ENCODE assay signal across 20 cellular contexts in the genomic region with DNA sequence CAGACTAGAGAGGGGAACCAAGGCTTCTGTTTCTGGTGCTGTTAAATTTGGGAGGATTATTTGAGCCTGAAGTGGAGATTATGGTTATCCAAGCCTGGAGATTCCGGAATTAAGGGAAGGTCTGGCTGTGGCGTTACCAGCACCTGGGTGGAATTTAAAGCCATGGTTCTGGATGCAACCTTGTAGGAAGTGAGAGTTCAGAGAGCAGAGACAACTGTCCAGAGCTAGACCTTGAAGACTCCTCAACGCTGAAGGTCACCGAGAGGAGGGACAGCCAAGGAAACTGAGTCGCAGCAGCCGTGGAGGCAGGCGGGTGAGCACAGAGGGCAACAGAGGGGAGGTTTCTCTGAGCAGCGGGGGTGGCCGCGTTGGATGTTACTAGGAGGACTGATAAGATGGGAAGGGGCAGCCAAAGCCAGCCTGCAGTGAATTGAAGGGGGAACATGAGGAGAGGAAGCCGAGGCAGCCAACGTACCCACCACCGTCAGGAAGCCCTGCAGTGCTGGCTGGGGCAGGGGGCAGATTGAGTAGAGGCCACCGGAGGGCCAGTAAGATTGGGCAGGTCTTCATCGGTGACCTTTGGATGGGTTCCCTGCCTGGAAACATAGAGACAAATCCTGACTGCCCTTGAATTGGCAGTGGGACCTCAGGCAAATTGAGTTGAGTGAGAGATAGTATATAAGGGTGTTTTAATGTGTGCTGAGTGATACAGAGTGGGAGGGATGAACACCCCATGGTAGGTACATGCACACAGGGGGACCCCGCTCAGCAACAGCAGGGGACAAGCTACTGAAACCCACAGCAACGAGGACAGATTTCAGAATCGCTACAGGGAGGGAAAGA.
DNase-seq lines count a peak whose midpoint lies in the region; ATAC-seq, FAIRE-seq and TF ChIP-seq lines count a peak whose summit lies in the region.
"Had no signal": no experiment of that assay in that cellular context is flagged by ENCODE, and none has a peak within 500 bp of the region (broad histone marks: within the 10 kb centered on the region; RNA-seq: fewer than 3 reads in every experiment).

No MANE protein-coding gene starts in this region.

- H3K36me3 Mint-ChIP-seq in stimulated activated naive B cell treated with anti-CD40 and anti-IgM and Interleukin-4, amounts not matched to agents 10 μg/mL and 1 μg/mL and 100 μg/mL, for 72 hours: no peaks in the 10 kb centered on the region
- no peaks in the 10 kb centered on the region for H3K36me3 Mint-ChIP-seq in immature natural killer cell
- H3K36me3 Mint-ChIP-seq: activated naive CD8-positive, alpha-beta T cell treated with anti-CD3 and anti-CD28 coated beads, Interleukin-2, amount 10 ng/mL, durations not matched to agents 7 days and 5 days had no signal

- DNase-seq in GM12891 (ENCODE audit: insufficient read length, low spot score) (no peak), MM.1S (no peak), colonic mucosa (no peak), UCSD-AML1 (lab: John Stamatoyannopoulos, UW; ENCODE audit: unreplicated experiment) (no peak), immature natural killer cell (no peak), GM10266 (ENCODE audit: extremely low spot score) (no peak)
- DNase-seq in stimulated activated naive B cell treated with anti-CD40 and anti-IgM and Interleukin-4, amounts not matched to agents 10 μg/mL and 1 μg/mL and 100 μg/mL, for 72 hours: no peak
- DNase-seq: activated naive CD8-positive, alpha-beta T cell treated with anti-CD3 and anti-CD28 coated beads, Interleukin-2, amount 10 ng/mL, durations not matched to agents 7 days and 5 days; brain microvascular endothelial cell; HFFc6; hypothalamus; NCI-H146; NCI-H2227 treated with DMSO at 0.1 percent for 48 hours; occipital lobe; retina; stimulated activated naive CD4-positive, alpha-beta T cell treated with Interleukin-2 at 50 U/mL for 16 hours; upper lobe of right lung had no signal

- H3K9me2 ChIP-seq in MM.1S (replicated peaks; ENCODE audit: insufficient read depth, low read length): no peaks in the 10 kb centered on the region

- peak in 1 of 2 donors; percentile 49 for ATAC-seq in stimulated activated naive B cell treated with anti-CD40 and anti-IgM and Interleukin-4, amounts not matched to agents 10 μg/mL and 1 μg/mL and 100 μg/mL, for 72 hours (replicated peaks)
- no peak for ATAC-seq in HG02798 (IDR thresholded peaks at IDR 0.05; ENCODE audit: poor library complexity, unreplicated experiment)
- ATAC-seq: upper lobe of right lung had no signal

- H3K4me1 ChIP-seq in MM.1S (ENCODE audit: low read length): peaks cover 14% of the 10 kb centered on the region
- peaks cover 23% of the 10 kb centered on the region for H3K4me1 ChIP-seq in colonic mucosa

- H3F3A ChIP-seq in MM.1S (ENCODE audit: insufficient read depth, low read length): peaks cover 5% of the 10 kb centered on the region; the same call in 1 of the 2 replicates

- peak overlapping the region; percentile 54 to 60 for H3K4me3 Mint-ChIP-seq in stimulated activated naive B cell treated with anti-CD40 and anti-IgM and Interleukin-4, amounts not matched to agents 10 μg/mL and 1 μg/mL and 100 μg/mL, for 72 hours
- no peak overlapping the region for H3K4me3 Mint-ChIP-seq in immature natural killer cell
- H3K4me3 Mint-ChIP-seq: activated naive CD8-positive, alpha-beta T cell treated with anti-CD3 and anti-CD28 coated beads, Interleukin-2, amount 10 ng/mL, durations not matched to agents 7 days and 5 days; HFFc6 had no signal

- peaks cover 46 to 82% of the 10 kb centered on the region in 2 donors for H3K4me1 Mint-ChIP-seq in stimulated activated naive B cell treated with anti-CD40 and anti-IgM and Interleukin-4, amounts not matched to agents 10 μg/mL and 1 μg/mL and 100 μg/mL, for 72 hours
- H3K4me1 Mint-ChIP-seq in immature natural killer cell: no peaks in the 10 kb centered on the region

- TF ChIP-seq CTCF in MM.1S (IDR thresholded peaks at IDR 0.05; ENCODE audit: low read length) (no peak), colonic mucosa (IDR thresholded peaks at IDR 0.05) (no peak), GM10266 (IDR thresholded peaks at IDR 0.05; ENCODE audit: control insufficient read depth, insufficient read depth, low read depth, missing control alignments) (no peak)

- no peak for TF ChIP-seq POLR2A in GM12891 (IDR thresholded peaks at IDR 0.05; ENCODE audit: low read depth, low read length)

- no peak overlapping the region for H2AFZ ChIP-seq in MM.1S (ENCODE audit: low read length)

- peak; percentile 79 for FAIRE-seq in GM12891 (lab: Jason Lieb, UNC)
- FAIRE-seq: RCC 7860 had no signal

- H3K9me3 Mint-ChIP-seq in stimulated activated naive B cell treated with anti-CD40 and anti-IgM and Interleukin-4, amounts not matched to agents 10 μg/mL and 1 μg/mL and 100 μg/mL, for 72 hours: no peaks in the 10 kb centered on the region
- H3K9me3 Mint-ChIP-seq in immature natural killer cell: no peaks in the 10 kb centered on the region
- H3K9me3 Mint-ChIP-seq: activated naive CD8-positive, alpha-beta T cell treated with anti-CD3 and anti-CD28 coated beads, Interleukin-2, amount 10 ng/mL, durations not matched to agents 7 days and 5 days; activated T-cell treated with anti-CD3 and anti-CD28 coated beads, Interleukin-2, amount 50 U/mL, for 72 hours; HFFc6 had no signal

- no peaks in the 10 kb centered on the region for H4K20me1 ChIP-seq in MM.1S (ENCODE audit: insufficient read depth, low read length)

- H3K4me3 ChIP-seq in MM.1S (ENCODE audit: low read length): no peak overlapping the region
- H3K4me3 ChIP-seq in colonic mucosa: no peak overlapping the region
- H3K4me3 ChIP-seq: upper lobe of right lung had no signal

- H3K27me3 ChIP-seq in MM.1S (replicated peaks; ENCODE audit: insufficient read depth, low read length): no peaks in the 10 kb centered on the region
- no peaks in the 10 kb centered on the region for H3K27me3 ChIP-seq in colonic mucosa
- H3K27me3 ChIP-seq: brain microvascular endothelial cell, upper lobe of right lung had no signal

- H3K4me2 ChIP-seq in MM.1S (ENCODE audit: low read depth, low read length): peak overlapping the region; percentile 38

- intact Hi-C loops in colonic mucosa (cut with DNase I): no loop called here

- H3K36me3 ChIP-seq in MM.1S (replicated peaks; ENCODE audit: insufficient read depth, low read length) (no peaks in the 10 kb centered on the region), colonic mucosa (no peaks in the 10 kb centered on the region)
- H3K36me3 ChIP-seq: brain microvascular endothelial cell, upper lobe of right lung had no signal

- H3K27me3 Mint-ChIP-seq in stimulated activated naive B cell treated with anti-CD40 and anti-IgM and Interleukin-4, amounts not matched to agents 10 μg/mL and 1 μg/mL and 100 μg/mL, for 72 hours: no peaks in the 10 kb centered on the region
- peaks cover 0 to 4% (median 4%) of the 10 kb centered on the region in 3 donors for H3K27me3 Mint-ChIP-seq in immature natural killer cell (ENCODE audit: low read depth in 3 of 3)

- H3K9ac ChIP-seq in MM.1S (ENCODE audit: low read length) (no peak overlapping the region), colonic mucosa (ENCODE audit: low read depth in 2 of 2, low read length in 2 of 2) (peak overlapping the region in 1 of 2 donors; percentile 51)

- H3K27ac ChIP-seq in MM.1S (ENCODE audit: low read length): peak overlapping the region; percentile 31; the same call in 1 of the 2 replicates
- H3K27ac ChIP-seq in colonic mucosa: peak overlapping the region; percentile 94
- H3K27ac ChIP-seq: brain microvascular endothelial cell, upper lobe of right lung had no signal

- no peaks in the 10 kb centered on the region for H3K9me3 ChIP-seq in MM.1S (replicated peaks; ENCODE audit: insufficient read depth, low read length)
- H3K9me3 ChIP-seq in colonic mucosa: no peaks in the 10 kb centered on the region
- H3K9me3 ChIP-seq: upper lobe of right lung had no signal

- H3K27ac Mint-ChIP-seq in stimulated activated naive B cell treated with anti-CD40 and anti-IgM and Interleukin-4, amounts not matched to agents 10 μg/mL and 1 μg/mL and 100 μg/mL, for 72 hours: peak overlapping the region; percentile 82
- H3K27ac Mint-ChIP-seq in immature natural killer cell: no peak overlapping the region
- H3K27ac Mint-ChIP-seq: activated naive CD8-positive, alpha-beta T cell treated with anti-CD3 and anti-CD28 coated beads, Interleukin-2, amount 10 ng/mL, durations not matched to agents 7 days and 5 days; activated T-cell treated with anti-CD3 and anti-CD28 coated beads, Interleukin-2, amount 50 U/mL, for 72 hours; HFFc6 had no signal

- no peaks in the 10 kb centered on the region for H3K79me2 ChIP-seq in MM.1S (ENCODE audit: low read length)

TF ChIP-seq in GM12891, 5 proteins besides CTCF, POLR2A, EP300 and RAD21:
- TF ChIP-seq POU2F2 (IDR thresholded peaks at IDR 0.05; ENCODE audit: low read depth, low read length): no peak
- no peak for TF ChIP-seq PAX5 (IDR thresholded peaks at IDR 0.05; ENCODE audit: insufficient read depth, low read length, severe bottlenecking)

Comparison
In these comparisons a context has a peak if more than half of its experiments do, and no peak if none do; other contexts are left out.
1. H3K4me3 Mint-ChIP-seq: peak in stimulated activated naive B cell treated with anti-CD40 and anti-IgM and Interleukin-4, amounts not matched to agents 10 μg/mL and 1 μg/mL and 100 μg/mL, for 72 hours (2 of 2); none in immature natural killer cell (0 of 5).